9 cellular contexts compared by ENCODE assay signal in the genomic region with DNA sequence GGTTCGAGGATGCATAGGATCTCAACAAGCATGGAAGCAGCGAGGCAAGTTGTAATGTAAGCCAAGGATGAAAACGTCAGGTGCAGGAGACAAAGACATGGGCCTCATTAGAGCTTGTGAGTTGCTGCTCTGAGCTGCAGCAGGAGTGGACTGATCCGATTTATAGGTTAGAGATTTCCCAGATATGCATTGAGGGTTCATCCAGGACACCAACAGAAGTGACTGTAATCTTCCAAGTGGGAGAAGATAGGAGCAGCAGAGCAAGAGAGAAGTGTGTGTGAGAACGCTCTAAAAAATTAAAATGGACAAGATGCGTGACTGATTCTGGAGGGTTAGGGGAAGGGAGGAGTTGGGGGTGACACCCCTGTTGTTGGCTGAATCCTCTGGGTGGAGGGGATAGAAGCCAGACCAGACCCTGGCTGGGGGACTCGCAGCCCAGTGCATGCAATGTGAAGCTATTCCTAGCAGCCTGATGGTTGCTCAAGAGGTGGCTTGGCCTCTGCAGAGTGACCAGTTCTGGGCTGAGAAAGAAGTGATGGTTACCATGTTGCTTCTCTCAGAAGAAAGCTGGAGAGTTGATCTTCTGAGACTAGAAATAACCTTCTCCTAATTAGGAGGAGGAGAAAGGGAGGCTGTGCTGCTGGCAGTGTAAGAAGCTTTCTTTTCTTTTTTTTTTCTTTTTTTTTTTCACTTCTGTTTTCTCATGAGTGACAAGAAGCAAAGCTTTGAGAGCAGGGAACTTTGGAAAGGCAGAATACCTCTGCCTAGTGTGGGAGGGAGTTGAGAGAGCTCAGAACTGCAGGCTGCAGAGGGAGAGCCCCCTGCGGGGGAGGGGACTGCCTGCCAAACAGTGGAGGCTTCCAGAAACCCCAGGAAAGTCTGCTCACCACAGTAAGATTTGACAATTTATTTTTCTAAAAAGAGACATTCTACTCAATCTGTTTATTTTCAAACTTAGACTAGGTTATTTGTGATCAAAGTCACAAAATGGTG.
A peak's percentile ranks its signal among the peaks of the same experiment; 100 is the strongest.
DNase-seq lines count a peak whose midpoint lies in the region; ATAC-seq and TF ChIP-seq lines count a peak whose summit lies in the region.
"Had no signal": no experiment of that assay in that cellular context is flagged by ENCODE, and none has a peak within 500 bp of the region (broad histone marks: within the 10 kb centered on the region; RNA-seq: fewer than 3 reads in every experiment).

No MANE protein-coding gene starts in this region.

- DNase-seq in WERI-Rb-1 = peak; percentile 57
- no peak for DNase-seq in sciatic nerve (ENCODE audit: low spot score)
- DNase-seq in GM19240 (ENCODE audit: insufficient read length, low spot score) = no peak
- DNase-seq in HAP-1 (ENCODE audit: low spot score in 2 of 2) = no peak
- DNase-seq in kidney glomerular epithelial cell (lab: John Stamatoyannopoulos, UW) = no peak
- no peak for DNase-seq in vagina (ENCODE audit: extremely low spot score in 2 of 2)
- DNase-seq: PC-3 had no signal

- H3K4me1 ChIP-seq in HAP-1 (0 out of 2 replicates have a peak, but pooled peaks cover 3% of the 10 kb centered on the region), vagina (peaks cover 30% of the 10 kb centered on the region)

- TF ChIP-seq CTCF in WERI-Rb-1 (IDR thresholded peaks at IDR 0.05; ENCODE audit: low read depth, low read length) (no peak), vagina (IDR thresholded peaks at IDR 0.05) (no peak)

- H3K27me3 ChIP-seq in WERI-Rb-1 (ENCODE audit: insufficient read depth, low read depth, severe bottlenecking) (no peaks in the 10 kb centered on the region), HAP-1 (ENCODE audit: low read depth) (no peaks in the 10 kb centered on the region), vagina (no peaks in the 10 kb centered on the region)

- no peaks in the 10 kb centered on the region for H3K9me3 ChIP-seq in WERI-Rb-1 (ENCODE audit: severe bottlenecking)
- no peaks in the 10 kb centered on the region for H3K9me3 ChIP-seq in HAP-1
- no peaks in the 10 kb centered on the region for H3K9me3 ChIP-seq in vagina

- no peak overlapping the region; the same call in none of the 2 replicates for H3K4me3 ChIP-seq in WERI-Rb-1 (ENCODE audit: low read depth, low read length)
- no peak overlapping the region for H3K4me3 ChIP-seq in HAP-1
- H3K4me3 ChIP-seq in vagina = no peak overlapping the region

- no peak for TF ChIP-seq POLR2A in vagina (IDR thresholded peaks at IDR 0.05)

- ATAC-seq in GM18868 (IDR thresholded peaks at IDR 0.05; ENCODE audit: unreplicated experiment) = peak; percentile 78
- ATAC-seq in HG02610 (IDR thresholded peaks at IDR 0.05; ENCODE audit: unreplicated experiment) = peak; percentile 71
- ATAC-seq in sciatic nerve = peak; percentile 56
- ATAC-seq: PC-3 had no signal

- in situ Hi-C loops in HAP-1 (cut with MboI; ENCODE audit: low sequenced_read_pairs) = no loop called here

- intact Hi-C loops in sciatic nerve (cut with DNase I) = no loop called here
- intact Hi-C loops in vagina (cut with DNase I) = loop anchor here (10.0 kb wide), 2 partner anchors 53 to 723 kb away; no protein-coding TSS in a partner anchor

- H3K36me3 ChIP-seq in WERI-Rb-1 (no peaks in the 10 kb centered on the region), HAP-1 (replicated peaks) (no peaks in the 10 kb centered on the region), vagina (no peaks in the 10 kb centered on the region)

- H3K27ac ChIP-seq in WERI-Rb-1 = peak overlapping the region; percentile 64
- H3K27ac ChIP-seq in vagina = no peak overlapping the region
